Comparison of ENCODE assay signal across 13 cellular contexts in the genomic region with DNA sequence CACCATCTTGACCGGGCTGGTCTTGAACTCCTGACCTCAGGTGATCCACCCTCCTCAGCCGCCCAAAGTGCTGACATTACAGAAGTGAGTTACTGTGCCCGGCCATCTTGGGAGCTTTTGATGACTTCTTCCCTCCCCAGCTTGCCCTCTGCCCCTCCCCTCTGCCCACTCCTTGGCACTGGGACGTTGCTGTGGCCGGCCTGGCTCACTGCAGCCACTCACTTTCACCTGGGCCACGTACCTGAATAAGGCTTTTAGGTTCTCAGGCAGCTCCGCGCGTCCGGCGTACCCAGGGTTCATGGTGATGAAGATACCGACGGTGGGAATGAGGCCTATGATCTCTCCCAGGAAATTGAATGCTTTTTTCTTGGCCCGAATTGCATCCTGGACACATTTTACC.
"Had no signal": no experiment of that assay in that cellular context is flagged by ENCODE, and none has a peak within 500 bp of the region (broad histone marks: within the 10 kb centered on the region; RNA-seq: fewer than 3 reads in every experiment).

No MANE protein-coding gene starts in this region.

- H3K27ac ChIP-seq: esophagus squamous epithelium, foreskin keratinocyte, hepatocyte, sigmoid colon, skin epidermis, stomach, thyroid gland, uterus had no signal

- ATAC-seq: effector memory CD8-positive, alpha-beta T cell; foreskin keratinocyte had no signal

- H3K9me3 ChIP-seq: esophagus squamous epithelium, sigmoid colon, stomach, thyroid gland, uterus had no signal

- H3K36me3 ChIP-seq: esophagus squamous epithelium, sigmoid colon, stomach, thyroid gland, uterus had no signal

- H3K27me3 ChIP-seq: foreskin keratinocyte, hepatocyte, sigmoid colon, thyroid gland, uterus had no signal

- H3K4me1 ChIP-seq: foreskin keratinocyte, sigmoid colon, stomach, thyroid gland, uterus had no signal

- H2AFZ ChIP-seq: hepatocyte had no signal

- H3K4me2 ChIP-seq: hepatocyte had no signal

- H3K4me3 ChIP-seq: esophagus squamous epithelium, hepatocyte, sigmoid colon, skin epidermis, stomach, thyroid gland, uterus had no signal

- DNase-seq: effector memory CD8-positive, alpha-beta T cell; esophagus squamous epithelium; foreskin keratinocyte; mesendoderm; naive B cell; sigmoid colon; stimulated activated CD4-positive, alpha-beta T cell treated with anti-CD3 and anti-CD28 coated beads, Interleukin-12 subunit alpha, Interleukin-12 subunit beta, amount 100 ng/mL, for 4 hours; stimulated activated naive CD4-positive, alpha-beta T cell; stomach; thyroid gland; uterus had no signal
